In the genomic region with DNA sequence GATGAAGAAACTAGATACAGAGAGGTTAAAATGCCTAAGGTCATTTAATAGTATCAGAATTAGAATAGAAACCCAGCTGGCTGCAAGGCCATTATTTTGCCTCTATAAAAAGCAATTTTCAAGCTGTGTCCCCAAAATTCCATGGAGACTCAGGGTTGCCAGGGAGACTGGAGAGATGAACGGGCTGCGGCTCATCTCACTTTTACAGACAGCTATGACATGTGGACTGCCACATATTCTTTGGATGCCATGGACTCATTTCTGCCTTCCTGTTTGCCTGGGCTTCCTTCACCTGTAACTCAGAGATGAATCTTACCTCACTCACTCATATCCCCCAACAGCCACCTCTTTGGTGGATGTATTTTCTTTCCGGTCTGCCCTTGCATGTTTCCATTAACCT, we compare ENCODE assay signal across 1 cellular context.
TF ChIP-seq lines count a peak whose summit lies in the region.

No MANE protein-coding gene starts in this region.

TF ChIP-seq in K562, 482 proteins besides CTCF, POLR2A, EP300 and RAD21:
- peak; percentile 19; the same call in 1 of the 2 replicates for TF ChIP-seq RFX1 (IDR thresholded peaks at IDR 0.05)
- TF ChIP-seq CCNT2 (IDR thresholded peaks at IDR 0.05; ENCODE audit: borderline replicate concordance, extremely low read depth, insufficient read length, low read depth, low read length), result no peak
- no peak for TF ChIP-seq SMARCE1 (IDR thresholded peaks at IDR 0.05)
- TF ChIP-seq, protein P1, sequence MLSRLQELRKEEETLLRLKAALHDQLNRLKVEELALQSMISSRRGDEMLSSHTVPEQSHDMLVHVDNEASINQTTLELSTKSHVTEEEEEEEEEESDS (CRISPR knock-in tag; IDR thresholded peaks at IDR 0.05), result no peak
